Comparison of ENCODE assay signal across 22 cellular contexts in the genomic region with DNA sequence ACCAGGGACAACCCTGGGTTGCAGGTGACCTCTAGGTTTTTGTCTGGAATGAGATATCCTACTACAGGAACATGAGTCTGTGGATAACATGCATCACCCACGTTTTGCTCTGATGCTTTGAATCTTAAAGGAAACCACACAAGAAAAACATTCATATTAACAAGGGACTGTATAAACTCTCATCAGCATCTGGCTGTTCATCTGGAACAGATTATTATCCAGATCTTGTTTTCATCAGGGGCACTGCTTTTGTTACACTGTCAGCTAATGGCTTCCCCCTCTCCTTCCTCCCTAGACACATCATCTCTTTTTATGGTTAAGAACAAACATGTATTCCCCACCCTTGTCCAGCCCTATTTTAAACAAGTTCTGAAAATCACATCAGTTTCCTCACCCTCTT.
"Had no signal": no experiment of that assay in that cellular context is flagged by ENCODE, and none has a peak within 500 bp of the region (broad histone marks: within the 10 kb centered on the region; RNA-seq: fewer than 3 reads in every experiment).

No MANE protein-coding gene starts in this region.

- H3K79me2 ChIP-seq: hepatocyte had no signal

- H3K4me2 ChIP-seq: hepatocyte had no signal

- H3K36me3 ChIP-seq: esophagus squamous epithelium, gastroesophageal sphincter, heart left ventricle, left lung, lower lobe of right lung had no signal

- H3K4me1 ChIP-seq: esophagus squamous epithelium, foreskin keratinocyte, gastroesophageal sphincter, heart left ventricle, left lung, lower lobe of right lung had no signal

- H3K27ac ChIP-seq: coronary artery, dorsolateral prefrontal cortex, epithelial cell of prostate, esophagus squamous epithelium, foreskin keratinocyte, gastroesophageal sphincter, heart left ventricle, hepatocyte, left lung, lower lobe of right lung had no signal

- H2AFZ ChIP-seq: hepatocyte had no signal

- ATAC-seq: esophagus mucosa; foreskin keratinocyte; gastroesophageal sphincter; heart left ventricle; left cardiac atrium; left lung; left ventricle myocardium superior; lower lobe of right lung; mucosa of descending colon; naive thymus-derived CD8-positive, alpha-beta T cell had no signal

- H3K9me3 ChIP-seq: esophagus squamous epithelium, heart left ventricle, left lung, lower lobe of right lung had no signal

- DNase-seq: dermis blood vessel endothelial cell; dorsolateral prefrontal cortex; effector CD4-positive, alpha-beta T cell; effector memory CD4-positive, alpha-beta T cell; erythroblast; esophagus squamous epithelium; foreskin keratinocyte; heart left ventricle; hypothalamus; left cardiac atrium; left lung; left ventricle myocardium superior; lower lobe of right lung; mesenchymal stem cell; mucosa of descending colon; naive B cell; naive thymus-derived CD8-positive, alpha-beta T cell had no signal

- H3K4me3 ChIP-seq: coronary artery, dorsolateral prefrontal cortex, esophagus squamous epithelium, gastroesophageal sphincter, heart left ventricle, hepatocyte, left lung, lower lobe of right lung, mucosa of descending colon had no signal

- H3K27me3 ChIP-seq: esophagus squamous epithelium, foreskin keratinocyte, gastroesophageal sphincter, heart left ventricle, hepatocyte, left lung had no signal
